Comparison of ENCODE assay signal across 19 cellular contexts in the genomic region with DNA sequence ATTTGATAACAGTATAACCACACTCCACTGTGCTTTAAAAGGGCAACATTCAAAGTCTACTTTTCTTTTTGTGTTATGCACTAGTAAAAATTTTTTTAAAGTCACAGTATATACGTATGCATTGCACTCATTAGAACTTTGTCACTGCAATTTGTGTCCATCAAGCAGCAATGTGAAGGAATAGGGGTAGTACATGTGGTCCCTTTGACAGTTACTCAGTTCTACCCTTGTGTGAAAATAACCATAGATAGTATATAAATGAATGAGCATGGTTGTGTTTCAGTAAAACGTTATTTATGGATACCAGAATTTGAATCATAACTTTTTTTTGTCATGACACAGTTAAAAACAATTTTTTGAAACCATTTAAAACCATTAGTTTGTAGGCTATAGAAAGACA.
"Had no signal": no experiment of that assay in that cellular context is flagged by ENCODE, and none has a peak within 500 bp of the region (broad histone marks: within the 10 kb centered on the region; RNA-seq: fewer than 3 reads in every experiment).

No MANE protein-coding gene starts in this region.

- H3K9me3 ChIP-seq: adrenal gland, left lung, suprapubic skin had no signal

- ATAC-seq: Right ventricle myocardium inferior had no signal

- H3K4me3 Mint-ChIP-seq: activated CD8-positive, alpha-beta T cell treated with anti-CD3 and anti-CD28 coated beads for 36 hours had no signal

- H3K27me3 Mint-ChIP-seq: activated CD8-positive, alpha-beta T cell treated with anti-CD3 and anti-CD28 coated beads for 36 hours; naive B cell had no signal

- H3K27me3 ChIP-seq: adrenal gland, cardiac muscle cell, esophagus squamous epithelium, left lung, suprapubic skin had no signal

- H3K4me3 ChIP-seq: adrenal gland, cardiac muscle cell, esophagus squamous epithelium, left lung, suprapubic skin had no signal

- DNase-seq: activated CD4-positive, alpha-beta T cell treated with anti-CD3 and anti-CD28 coated beads for 1 hour; activated CD8-positive, alpha-beta memory T cell treated with anti-CD3 and anti-CD28 coated beads, Interleukin-2, amount 50 U/mL, for 48 hours; activated CD8-positive, alpha-beta T cell treated with anti-CD3 and anti-CD28 coated beads for 36 hours; activated gamma-delta T cell treated with Interleukin-2 at 50 U/mL for 16 hours; adrenal gland; esophagus squamous epithelium; hippocampal formation; kidney; left lung; naive B cell; nucleus accumbens; posterior cingulate gyrus; retina; stimulated activated CD4-positive, alpha-beta T cell treated with anti-CD3 and anti-CD28 coated beads, Interleukin-2, amount 100 ng/mL, for 48 hours; stimulated activated naive CD4-positive, alpha-beta T cell treated with Interleukin-2 at 50 U/mL for 16 hours; T-helper 9 cell had no signal

- H3K36me3 ChIP-seq: adrenal gland, cardiac muscle cell, esophagus squamous epithelium, left lung, suprapubic skin had no signal

- H3K27ac ChIP-seq: adrenal gland, cardiac muscle cell, esophagus squamous epithelium, left lung, suprapubic skin had no signal
